Comparison of ENCODE assay signal across 7 cellular contexts in the genomic region with DNA sequence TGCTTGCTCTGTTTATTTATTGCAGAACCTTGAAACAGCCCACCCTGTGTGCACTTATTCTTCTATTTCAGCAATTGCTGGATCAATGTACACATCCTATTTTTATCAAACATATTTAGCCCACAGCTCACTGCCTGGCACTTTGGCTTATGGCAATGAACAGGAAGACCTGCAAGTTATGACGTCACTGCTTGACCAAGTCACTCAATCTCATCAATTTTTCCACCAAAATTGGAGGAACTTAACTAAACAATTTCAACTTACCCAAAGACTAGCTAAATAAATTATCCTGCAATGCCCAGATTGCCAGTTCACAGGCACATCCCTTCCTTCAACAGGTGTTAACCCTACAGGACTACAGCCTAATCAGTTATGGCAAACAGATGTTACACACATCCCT.
"Had no signal": no experiment of that assay in that cellular context is flagged by ENCODE, and none has a peak within 500 bp of the region (broad histone marks: within the 10 kb centered on the region; RNA-seq: fewer than 3 reads in every experiment).

No MANE protein-coding gene starts in this region.

- H3K4me1 Mint-ChIP-seq: IgD-negative memory B cell had no signal

- H3K4me3 Mint-ChIP-seq: IgD-negative memory B cell had no signal

- H3K27me3 Mint-ChIP-seq: IgD-negative memory B cell had no signal

- H3K36me3 Mint-ChIP-seq: IgD-negative memory B cell had no signal

- ATAC-seq: K562 had no signal

- H3K4me3 ChIP-seq: K562 had no signal

- DNase-seq: IMR-90, KBM-7, KG1 had no signal

- H3K27ac Mint-ChIP-seq: IgD-negative memory B cell had no signal

- FAIRE-seq: HTR-8/SVneo, K562 had no signal

- H3K27ac ChIP-seq: HL-60 had no signal
